8 cellular contexts compared by ENCODE assay signal in the genomic region with DNA sequence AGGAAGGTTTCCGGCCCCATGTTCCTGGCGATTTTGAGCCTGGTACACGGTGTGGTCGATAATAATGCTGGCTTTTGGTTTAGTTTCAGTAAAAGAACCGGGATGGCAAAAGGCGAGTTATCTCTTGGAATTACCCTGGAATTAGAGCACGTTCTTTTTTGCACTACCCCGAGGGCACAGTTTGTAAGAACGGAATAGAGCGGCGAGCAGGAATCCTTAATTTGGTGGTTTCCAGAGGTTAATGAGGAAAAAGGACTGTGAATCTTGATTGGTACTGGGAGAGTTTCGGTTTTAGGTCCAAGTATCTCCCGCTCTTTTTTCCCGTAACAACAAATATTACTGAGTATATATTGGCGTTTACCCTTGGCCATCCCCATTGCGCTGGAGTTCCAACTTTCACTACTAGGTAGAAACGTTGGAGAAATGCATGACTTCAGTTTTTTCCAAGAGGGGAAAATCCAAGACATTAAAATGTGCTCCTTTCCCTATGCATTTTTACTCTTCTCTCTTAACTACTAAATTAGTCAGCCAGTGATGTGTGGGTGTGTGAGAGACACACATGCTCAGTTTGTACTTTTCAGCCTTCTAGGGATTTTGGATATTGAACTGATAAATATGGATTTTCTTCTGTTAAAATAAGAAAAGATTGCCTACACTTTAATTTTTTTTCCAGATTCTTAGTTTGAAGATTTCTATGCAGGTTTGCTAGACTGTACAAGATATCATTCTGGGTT.
A peak's percentile ranks its signal among the peaks of the same experiment; 100 is the strongest.
DNase-seq lines count a peak whose midpoint lies in the region; ATAC-seq and TF ChIP-seq lines count a peak whose summit lies in the region.

No MANE protein-coding gene starts in this region.

- peak in 4 of 56 donors; percentile 5 to 10 (median 6) for TF ChIP-seq CTCF in dorsolateral prefrontal cortex (IDR thresholded peaks at IDR 0.05 in 54 of 56, conservative IDR thresholded peaks at IDR 0.05 in 2 of 56; ENCODE audit: low read depth in 1 of 56, partially characterized antibody in 56 of 56)
- no peak for TF ChIP-seq CTCF in mucosa of descending colon (IDR thresholded peaks at IDR 0.05)

- H3K36me3 ChIP-seq in mucosa of descending colon (ENCODE audit: low read depth), result no peaks in the 10 kb centered on the region

- H3K27ac ChIP-seq in dorsolateral prefrontal cortex, result peak overlapping the region; percentile 87 to 100 (median 98)

- H3K4me3 ChIP-seq in dorsolateral prefrontal cortex, result peak overlapping the region; percentile 51 to 99 (median 86)
- H3K4me3 ChIP-seq in mucosa of descending colon, result peak overlapping the region; percentile 75

- intact Hi-C loops in dorsolateral prefrontal cortex (cut with DNase I), result loop anchor here (2.0 to 5.0 kb wide), 3 partner anchors 44 to 65 kb away; a partner anchor contains a TSS
- intact Hi-C loops in mucosa of descending colon (cut with DNase I, micrococcal nuclease), result no loop called here

- ATAC-seq in mucosa of descending colon (no peak), GM21515 (IDR thresholded peaks at IDR 0.05; ENCODE audit: unreplicated experiment) (no peak), HG02870 (IDR thresholded peaks at IDR 0.05; ENCODE audit: unreplicated experiment) (no peak), GM18909 (IDR thresholded peaks at IDR 0.05; ENCODE audit: poor library complexity, unreplicated experiment) (no peak)

- no peaks in the 10 kb centered on the region for H3K4me1 ChIP-seq in mucosa of descending colon (ENCODE audit: low read depth)

- DNase-seq in NCI-H82 (lab: John Stamatoyannopoulos, UW) (peak; percentile 55), NCI-H82 treated with DMSO at 0.1 percent for 48 hours (lab: John Stamatoyannopoulos, UW; ENCODE audit: unreplicated experiment) (no peak), OCI-M1 (lab: John Stamatoyannopoulos, UW) (peak; percentile 69), dorsolateral prefrontal cortex (no peak), mucosa of descending colon (no peak)

- no peaks in the 10 kb centered on the region for H3K27me3 ChIP-seq in dorsolateral prefrontal cortex

- no peaks in the 10 kb centered on the region for H3K9me3 ChIP-seq in mucosa of descending colon

Comparison
In these comparisons a context has a peak if more than half of its experiments do, and no peak if none do; other contexts are left out.
1. DNase-seq: peak in NCI-H82 (single experiment) and OCI-M1 (single experiment); none in NCI-H82 treated with DMSO at 0.1 percent for 48 hours (single experiment), dorsolateral prefrontal cortex (0 of 10) and mucosa of descending colon (0 of 3).
2. intact Hi-C loops: an anchor here in dorsolateral prefrontal cortex (2.0 to 5.0 kb wide); none called in mucosa of descending colon.